In the genomic region with DNA sequence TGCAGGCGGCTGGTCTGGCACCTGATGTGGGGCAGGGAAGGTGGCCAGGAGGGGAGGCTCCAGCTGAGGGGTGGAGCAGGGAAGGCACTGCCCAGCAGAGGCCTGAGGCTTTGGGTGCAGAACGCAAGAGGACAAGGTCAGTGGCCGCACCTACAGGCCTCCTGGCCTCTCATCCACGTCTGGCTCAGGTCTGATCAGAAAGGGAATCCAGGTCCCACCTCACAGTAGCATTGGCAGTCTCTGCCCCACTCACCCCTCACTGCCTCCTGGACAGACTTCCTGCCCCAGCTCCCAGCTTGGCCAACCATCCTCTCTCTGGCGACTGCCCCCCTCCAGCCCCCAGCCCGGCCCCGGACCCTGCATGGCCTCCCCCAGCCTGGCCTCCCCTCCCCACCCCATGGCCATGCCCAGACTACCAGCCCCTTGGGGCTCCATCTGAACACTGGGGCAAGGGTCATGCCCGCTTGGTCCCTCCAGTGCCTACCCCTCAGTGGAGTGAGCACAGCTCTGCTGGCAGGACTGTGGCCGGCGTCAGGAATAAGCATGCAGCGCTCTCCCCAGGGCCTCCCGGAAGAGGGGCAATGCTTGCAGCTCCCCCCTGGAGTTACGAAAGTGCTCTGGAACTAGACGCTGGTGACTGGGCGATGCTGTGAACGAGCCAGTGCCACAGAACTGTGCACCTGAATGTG, we compare ENCODE assay signal across 19 cellular contexts. TPM values are rescaled to one million over a fixed set of nuclear protein-coding genes. Genes with fewer than 3 reads are reported as not detected.
DNase-seq lines count a peak whose midpoint lies in the region; ATAC-seq and TF ChIP-seq lines count a peak whose summit lies in the region.
"Had no signal": no experiment of that assay in that cellular context is flagged by ENCODE, and none has a peak within 500 bp of the region (broad histone marks: within the 10 kb centered on the region; RNA-seq: fewer than 3 reads in every experiment).

No MANE protein-coding gene starts in this region.

- no peak for TF ChIP-seq POLR2A in right lobe of liver (IDR thresholded peaks at IDR 0.05)
- no peak for TF ChIP-seq POLR2A in upper lobe of left lung (IDR thresholded peaks at IDR 0.05)

- peak; percentile 21; the same call in 1 of the 3 replicates for ATAC-seq in RWPE2 (ENCODE audit: low read depth)
- peak; percentile 59 to 90 (median 74) for ATAC-seq in right lobe of liver
- peak; percentile 7 to 37 for ATAC-seq in upper lobe of left lung (ENCODE audit: low FRiP score in 2 of 2)
- no peak for ATAC-seq in HG03457 (IDR thresholded peaks at IDR 0.05; ENCODE audit: unreplicated experiment)
- ATAC-seq: K562 had no signal

- TF ChIP-seq EP300 in upper lobe of left lung (IDR thresholded peaks at IDR 0.05): no peak

- H3K9me3 ChIP-seq in RWPE2 (ENCODE audit: severe bottlenecking) (no peaks in the 10 kb centered on the region), right lobe of liver (no peaks in the 10 kb centered on the region), upper lobe of left lung (no peaks in the 10 kb centered on the region)

- H3K27me3 ChIP-seq in RWPE2 (ENCODE audit: insufficient read depth, poor library complexity, severe bottlenecking) (peaks cover 64% of the 10 kb centered on the region), right lobe of liver (peaks cover 0 to 2% of the 10 kb centered on the region in 2 donors), upper lobe of left lung (peaks cover 0 to 40% (median 18%) of the 10 kb centered on the region in 4 donors)

- H3K4me1 ChIP-seq in RWPE2 (ENCODE audit: insufficient read depth, poor library complexity, severe bottlenecking): no peaks in the 10 kb centered on the region
- peaks cover 0 to 4% (median 0%) of the 10 kb centered on the region in 4 donors for H3K4me1 ChIP-seq in right lobe of liver
- peaks cover 8 to 24% (median 13%) of the 10 kb centered on the region in 4 donors for H3K4me1 ChIP-seq in upper lobe of left lung

- intact Hi-C loops in right lobe of liver (cut with DNase I): no loop called here

- WGBS in right lobe of liver (ENCODE audit: insufficient coverage, low coverage, low lambda C conversion rate, missing lambda C conversion rate): 0% methylated on average over 1 of the region's 16 CpGs
- 73 to 74% methylated on average over 7 to 13 of the region's 16 CpGs for WGBS in upper lobe of left lung, 2 donors

- no peak overlapping the region for H3K27ac ChIP-seq in RWPE2 (ENCODE audit: poor library complexity, severe bottlenecking)
- no peak overlapping the region for H3K27ac ChIP-seq in right lobe of liver
- H3K27ac ChIP-seq in upper lobe of left lung: no peak overlapping the region
- H3K27ac ChIP-seq: C4-2B, HL-60 had no signal

- TF ChIP-seq CTCF in RWPE2 (IDR thresholded peaks at IDR 0.05; ENCODE audit: poor library complexity, severe bottlenecking) (no peak), right lobe of liver (IDR thresholded peaks at IDR 0.05) (no peak), upper lobe of left lung (IDR thresholded peaks at IDR 0.05) (no peak)

- DNase-seq in SIG-M5 treated with dmso at 0.1 percent for 504 hours (lab: John Stamatoyannopoulos, UW; ENCODE audit: unreplicated experiment) (peak; percentile 49), SIG-M5 (lab: John Stamatoyannopoulos, UW) (no peak), RWPE2 (ENCODE audit: low spot score) (no peak), right lobe of liver (peak in 2 of 3 donors; percentile 71 to 83), upper lobe of left lung (no peak), inferior parietal cortex (ENCODE audit: extremely low spot score) (no peak), GM19238 (ENCODE audit: insufficient read length, low spot score) (no peak)
- DNase-seq: EL, HCEC 1CT, NCI-H1105, NCI-H187, NCI-H446 treated with DMSO at 0.1 percent for 48 hours, NCI-H748 treated with DMSO at 0.1 percent for 48 hours had no signal

- H3K36me3 ChIP-seq in RWPE2 (ENCODE audit: low read depth) (no peaks in the 10 kb centered on the region), right lobe of liver (no peaks in the 10 kb centered on the region), upper lobe of left lung (no peaks in the 10 kb centered on the region)

- H3K4me3 ChIP-seq in RWPE2 (ENCODE audit: severe bottlenecking): no peak overlapping the region
- no peak overlapping the region for H3K4me3 ChIP-seq in right lobe of liver
- H3K4me3 ChIP-seq in upper lobe of left lung: no peak overlapping the region
- H3K4me3 ChIP-seq: K562 had no signal

RNA-seq across cellular contexts. Expression of gene UTS2R, which starts 4.6 kb away (rescaled TPM):
- not detected for total RNA-seq in right lobe of liver
- total RNA-seq in upper lobe of left lung: under 1 TPM in 1 of 6 donors, not detected in 5; 0.39 TPM
- total RNA-seq: A172, RPMI7951 had no signal

RNA-seq across cellular contexts. Expression of gene TEX19, which starts 17.1 kb away (rescaled TPM):
- total RNA-seq in right lobe of liver (not detected), upper lobe of left lung (not detected)
- total RNA-seq: A172 had no signal

RNA-seq across cellular contexts. Expression of gene HEXD, which starts 42.0 kb away (rescaled TPM):
- total RNA-seq in right lobe of liver (10 to 100 TPM in 5 of 6 experiments, 1 to 10 TPM in 1; 9.6 to 30.4 (median 20.2) TPM), upper lobe of left lung (100 to 1,000 TPM in 2 of 6 donors, 10 to 100 TPM in 4; 33.7 to 250 (median 43.4) TPM)

RNA-seq across cellular contexts. Expression of gene OGFOD3, which starts 42.2 kb away (rescaled TPM):
- total RNA-seq in right lobe of liver (10 to 100 TPM; 13.5 to 23.4 (median 16.2) TPM), upper lobe of left lung (10 to 100 TPM; 20.0 to 76.9 (median 38.2) TPM)

RNA-seq across cellular contexts. Expression of gene SECTM1, which starts 42.6 kb away (rescaled TPM):
- total RNA-seq in right lobe of liver: 1 to 10 TPM; 3.9 to 7.4 (median 5.8) TPM
- total RNA-seq in upper lobe of left lung: 10 to 100 TPM; 17.8 to 50.4 (median 36.2) TPM

Comparison
In these comparisons a context has a peak if more than half of its experiments do, and no peak if none do; other contexts are left out.
1. DNase-seq: peak in SIG-M5 treated with dmso at 0.1 percent for 504 hours (single experiment) and right lobe of liver (2 of 3); none in SIG-M5 (single experiment), RWPE2 (single experiment), upper lobe of left lung (0 of 2), inferior parietal cortex (single experiment) and GM19238 (single experiment).